ENCODE assay signal across 8 cellular contexts in the genomic region with DNA sequence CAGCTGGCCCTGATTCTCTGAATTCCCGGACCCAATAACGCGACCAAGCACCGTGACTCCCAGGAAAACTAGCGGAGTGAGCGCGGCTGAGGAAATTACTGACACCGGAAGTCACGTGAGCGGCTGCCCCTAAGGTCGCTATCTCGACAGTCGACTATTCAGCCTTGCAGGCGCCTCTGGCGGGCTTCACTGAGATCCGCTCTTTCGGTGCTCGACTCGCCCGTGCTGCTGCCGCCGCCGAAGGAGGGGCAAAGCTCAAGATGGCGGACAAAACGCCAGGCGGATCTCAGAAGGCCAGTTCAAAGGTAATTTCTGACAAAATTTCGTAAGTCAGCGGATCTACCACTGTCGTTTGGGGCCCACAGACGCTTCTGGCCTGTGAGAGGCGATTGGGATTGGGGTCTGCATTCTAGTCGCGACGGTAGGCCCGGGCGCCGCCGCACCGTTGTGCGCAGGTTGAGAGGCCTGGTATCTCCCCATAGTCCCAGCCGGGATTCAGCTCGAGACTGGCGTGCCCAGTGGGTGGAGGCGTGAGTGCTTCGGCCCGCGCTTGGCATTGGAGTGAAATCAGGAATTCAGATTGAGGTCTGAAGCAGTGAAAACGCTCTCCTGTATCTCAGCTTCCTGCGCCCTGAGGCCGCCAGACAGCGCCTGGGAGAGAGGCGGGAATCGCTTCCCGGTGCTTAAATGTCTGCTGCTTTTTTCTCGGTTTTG. TPM values are rescaled to one million over a fixed set of nuclear protein-coding genes. Genes with fewer than 3 reads are reported as not detected.
DNase-seq lines count a peak whose midpoint lies in the region; ATAC-seq and TF ChIP-seq lines count a peak whose summit lies in the region.

A gene (plus strand): TSS at position 202 of the 714 bp plus-strand sequence. CDS start 59 bp downstream, at position 261.

- H3K4me3 Mint-ChIP-seq in chondrocyte (ENCODE audit: unreplicated experiment) = peak within 1 kb of the TSS; percentile 96

- H3K36me3 Mint-ChIP-seq in chondrocyte (ENCODE audit: low read depth) = no peaks in the 10 kb centered on the region

- peak within 1 kb of the TSS; percentile 99 for H3K27ac Mint-ChIP-seq in chondrocyte (ENCODE audit: unreplicated experiment)

- TF ChIP-seq CTCF in chondrocyte (IDR thresholded peaks at IDR 0.05) (no peak), kidney epithelial cell (IDR thresholded peaks at IDR 0.05; ENCODE audit: insufficient read depth, low read length, poor library complexity, severe bottlenecking) (no peak)

- no peaks in the 10 kb centered on the region for H3K27me3 ChIP-seq in kidney epithelial cell (ENCODE audit: control insufficient read depth, insufficient read depth, low read length)

- H3K4me3 ChIP-seq in kidney epithelial cell (ENCODE audit: low read depth, low read length) = peak within 1 kb of the TSS; percentile 95

- no peaks in the 10 kb centered on the region for H3K27me3 Mint-ChIP-seq in chondrocyte (ENCODE audit: low read depth)

- no peaks in the 10 kb centered on the region for H3K36me3 ChIP-seq in kidney epithelial cell (ENCODE audit: control insufficient read depth, insufficient read depth, low read length)

- peak; percentile 87 for TF ChIP-seq POLR2A in GM19193 (IDR thresholded peaks at IDR 0.05; ENCODE audit: extremely low read depth, insufficient read depth, insufficient read length)

- peak; percentile 94 for ATAC-seq in HG03439 (IDR thresholded peaks at IDR 0.05; ENCODE audit: unreplicated experiment)

- no peaks in the 10 kb centered on the region for H3K9me3 Mint-ChIP-seq in chondrocyte (ENCODE audit: low read depth)

- peak; percentile 99 for DNase-seq in AML-193 (lab: John Stamatoyannopoulos, UW)
- peak; percentile 81 for DNase-seq in NCI-H510A treated with DMSO at 0.1 percent for 48 hours (lab: John Stamatoyannopoulos, UW)
- peak; percentile 83 to 84 for DNase-seq in activated CD4-positive, alpha-beta T cell treated with anti-CD3 and anti-CD28 coated beads for 24 hours (ENCODE audit: low read depth in 2 of 2)
- DNase-seq in chondrocyte (ENCODE audit: low spot score) = peak; percentile 99
- DNase-seq in kidney epithelial cell (ENCODE audit: low read depth) = peak; percentile 86
- DNase-seq in stimulated activated CD4-positive, alpha-beta T cell treated with anti-CD3 and anti-CD28 coated beads, Interleukin-15, amount 100 ng/mL, for 48 hours (ENCODE audit: low read depth in 2 of 2) = peak; percentile 87 to 92

- H3K4me1 Mint-ChIP-seq in chondrocyte (ENCODE audit: low read depth) = peaks cover 44% of the 10 kb centered on the region

RNA-seq across cellular contexts. Expression of the gene that starts here (rescaled TPM):
- total RNA-seq in chondrocyte (63.0 to 72.9 TPM (median 63.7 TPM) in 3 replicates), kidney epithelial cell (56.1 and 60.6 TPM in 2 replicates)

Comparison
In these comparisons a context has a peak if more than half of its experiments do, and no peak if none do; other contexts are left out.
1. Peak in every context shown above with its lines: DNase-seq, ATAC-seq and H3K4me3 ChIP-seq.